ENCODE assay signal across 16 cellular contexts in the genomic region with DNA sequence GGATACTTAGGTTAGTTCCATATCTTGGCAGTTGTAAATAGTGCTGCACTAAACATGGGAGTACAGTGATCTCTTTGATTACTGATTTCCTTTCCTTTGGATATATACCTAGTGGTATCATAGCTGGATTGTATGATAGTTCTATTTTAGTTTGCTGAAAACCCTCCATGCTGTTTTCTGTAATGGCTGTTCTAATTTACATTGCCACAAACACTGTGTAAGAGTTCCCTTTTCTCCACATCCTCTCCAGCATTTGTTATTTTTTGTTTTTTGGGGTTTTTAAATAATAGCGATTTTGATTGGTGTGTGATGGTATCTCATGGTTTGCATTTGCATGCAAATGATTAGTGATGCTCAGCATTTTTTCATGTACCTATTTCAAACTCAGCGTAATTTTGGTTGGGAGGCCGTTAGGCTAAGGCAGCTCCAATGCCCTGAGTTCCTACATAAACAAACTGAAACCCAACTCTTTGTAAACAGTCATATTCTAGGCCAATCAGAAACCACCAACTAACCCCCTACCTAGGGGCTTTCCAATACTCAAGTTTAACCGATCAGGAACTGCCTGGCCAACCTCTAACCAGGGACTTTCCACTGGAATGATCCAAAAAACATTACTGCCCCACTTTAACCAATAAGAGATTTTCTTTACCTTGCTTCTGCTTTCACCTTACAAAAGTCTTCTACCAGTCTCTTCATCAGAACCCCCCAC.
DNase-seq lines count a peak whose midpoint lies in the region; ATAC-seq, FAIRE-seq and TF ChIP-seq lines count a peak whose summit lies in the region.
"Had no signal": no experiment of that assay in that cellular context is flagged by ENCODE, and none has a peak within 500 bp of the region (broad histone marks: within the 10 kb centered on the region; RNA-seq: fewer than 3 reads in every experiment).

No MANE protein-coding gene starts in this region.

- TF ChIP-seq CTCF in A549 (IDR thresholded peaks at IDR 0.05): no peak

- POLR2A ChIA-PET in A549 (lab: Yijun Ruan, JAX): no interaction called here
- POLR2A ChIA-PET in activated CD4-positive, alpha-beta memory T cell treated with anti-CD3 and anti-CD28 coated beads for 36 hours (lab: Charles Lee): no interaction called here

- H3K4me2 ChIP-seq in A549: no peak overlapping the region
- H3K4me2 ChIP-seq: neural progenitor cell had no signal

- H3K4me1 Mint-ChIP-seq in activated CD4-positive, alpha-beta memory T cell treated with anti-CD3 and anti-CD28 coated beads for 36 hours (ENCODE audit: low read depth): peaks cover 15% of the 10 kb centered on the region
- H3K4me1 Mint-ChIP-seq: neural progenitor cell had no signal

- no peak overlapping the region for H3K4me3 ChIP-seq in A549
- H3K4me3 ChIP-seq: neural progenitor cell, right lobe of liver had no signal

- H3K4me1 ChIP-seq in A549: no peaks in the 10 kb centered on the region
- H3K4me1 ChIP-seq: right lobe of liver had no signal

- no peak for TF ChIP-seq POLR2A in A549 (IDR thresholded peaks at IDR 0.05; ENCODE audit: low read length)
- no peak for TF ChIP-seq POLR2A in GM12892 (IDR thresholded peaks at IDR 0.05; ENCODE audit: low read depth, low read length)

- DNase-seq in A549 (ENCODE audit: low read depth in 1 of 2, low spot score in 1 of 2) (no peak), GM12892 (ENCODE audit: insufficient read length) (no peak), hypothalamus (lab: John Stamatoyannopoulos, UW) (no peak), NCI-H1092 (lab: John Stamatoyannopoulos, UW) (no peak), NCI-H82 treated with DMSO at 0.1 percent for 48 hours (lab: John Stamatoyannopoulos, UW; ENCODE audit: unreplicated experiment) (no peak)
- DNase-seq in activated CD4-positive, alpha-beta memory T cell treated with anti-CD3 and anti-CD28 coated beads for 36 hours: peak; percentile 13
- DNase-seq: DMS79 treated with DMSO at 0.1 percent for 48 hours, NCI-H187, NCI-H774, right lobe of liver had no signal

- no peak for TF ChIP-seq RAD21 in A549 (conservative IDR thresholded peaks at IDR 0.05 in 1 of 2, IDR thresholded peaks at IDR 0.05 in 1 of 2)

- peaks cover 14% of the 10 kb centered on the region for H3K9me3 ChIP-seq in A549

- intact Hi-C loops in activated CD4-positive, alpha-beta memory T cell treated with anti-CD3 and anti-CD28 coated beads for 36 hours (cut with micrococcal nuclease): no loop called here

- peak overlapping the region; percentile 57 for H3K27ac Mint-ChIP-seq in activated CD4-positive, alpha-beta memory T cell treated with anti-CD3 and anti-CD28 coated beads for 36 hours
- H3K27ac Mint-ChIP-seq: neural progenitor cell had no signal

- H3K4me3 Mint-ChIP-seq in activated CD4-positive, alpha-beta memory T cell treated with anti-CD3 and anti-CD28 coated beads for 36 hours: no peak overlapping the region
- H3K4me3 Mint-ChIP-seq: neural progenitor cell had no signal

- no peaks in the 10 kb centered on the region for H3K27me3 Mint-ChIP-seq in activated CD4-positive, alpha-beta memory T cell treated with anti-CD3 and anti-CD28 coated beads for 36 hours

- no peak for TF ChIP-seq EP300 in A549 (IDR thresholded peaks at IDR 0.05)

- CTCF ChIA-PET in A549 (lab: Yijun Ruan, JAX): interaction anchor here (0.7 kb wide), 1 partner anchor 853 kb away, joined by 3 read pairs; no protein-coding TSS in a partner anchor
- CTCF ChIA-PET in activated CD4-positive, alpha-beta memory T cell treated with anti-CD3 and anti-CD28 coated beads for 36 hours (lab: Charles Lee): interaction anchor here (0.9 kb wide), 1 partner anchor 305 kb away, joined by 4 read pairs; no protein-coding TSS in a partner anchor

- H3K27ac ChIP-seq in A549: no peak overlapping the region
- H3K27ac ChIP-seq: HL-60, neural progenitor cell, right lobe of liver had no signal

- FAIRE-seq in A549 (lab: Jason Lieb, UNC) (no peak), GM12892 (lab: Jason Lieb, UNC) (peak; percentile 21)
- FAIRE-seq: colon had no signal

- H3K9me3 Mint-ChIP-seq in activated CD4-positive, alpha-beta memory T cell treated with anti-CD3 and anti-CD28 coated beads for 36 hours: peaks cover 24% of the 10 kb centered on the region

- 89% methylated on average over 4 of the region's 4 CpGs for WGBS in A549 (ENCODE audit: missing lambda C conversion rate)

- ATAC-seq in A549 (no peak), HG02588 (IDR thresholded peaks at IDR 0.05; ENCODE audit: unreplicated experiment) (peak; percentile 49), HG03571 (IDR thresholded peaks at IDR 0.05; ENCODE audit: unreplicated experiment) (no peak)
- ATAC-seq: esophagus mucosa had no signal

- peaks cover 41% of the 10 kb centered on the region for H3K36me3 Mint-ChIP-seq in activated CD4-positive, alpha-beta memory T cell treated with anti-CD3 and anti-CD28 coated beads for 36 hours

TF ChIP-seq in A549, 52 proteins besides CTCF, POLR2A, EP300 and RAD21:
- TF ChIP-seq EHMT2 (IDR thresholded peaks at IDR 0.05; ENCODE audit: low read depth) (no peak), KDM1A (IDR thresholded peaks at IDR 0.05; ENCODE audit: low read depth) (no peak), MAFK (IDR thresholded peaks at IDR 0.05; ENCODE audit: partially characterized antibody) (peak; percentile 7)
